18 cellular contexts compared by ENCODE assay signal in the genomic region with DNA sequence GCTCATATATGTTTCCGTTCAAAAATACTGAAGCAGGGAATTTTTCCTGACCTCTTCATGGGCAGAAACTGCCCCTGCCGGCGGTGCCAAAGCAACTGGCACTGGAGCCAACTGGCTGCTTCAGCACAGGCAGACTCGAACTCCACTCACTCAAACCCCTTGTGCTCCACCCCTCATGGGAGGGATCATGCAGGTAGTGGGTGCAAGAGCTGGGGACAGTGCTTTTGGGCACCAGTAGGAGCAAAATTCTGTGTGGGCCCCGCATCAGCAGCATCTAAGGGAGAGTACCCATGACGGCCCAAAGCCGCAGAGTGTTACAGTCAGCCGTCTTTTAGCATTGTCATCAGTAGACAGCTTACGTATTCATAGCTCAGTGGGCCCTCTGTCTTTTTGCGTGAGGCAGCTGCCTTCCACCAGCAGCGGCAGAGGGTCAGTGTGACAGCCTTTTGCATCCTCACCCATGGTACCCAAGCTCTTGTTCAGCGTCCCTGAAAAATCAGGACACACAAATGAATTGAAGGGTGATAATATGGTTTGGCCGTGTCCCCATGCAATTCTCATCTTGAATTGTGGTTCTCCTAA.
"Had no signal": no experiment of that assay in that cellular context is flagged by ENCODE, and none has a peak within 500 bp of the region (broad histone marks: within the 10 kb centered on the region; RNA-seq: fewer than 3 reads in every experiment).

No MANE protein-coding gene starts in this region.

- H3K27me3 ChIP-seq: esophagus squamous epithelium, neural progenitor cell, pancreas, sigmoid colon, spleen, tibial artery had no signal

- DNase-seq: activated CD4-positive, alpha-beta T cell treated with anti-CD3 and anti-CD28 coated beads, Interleukin-2, amount 10 ng/mL, durations not matched to agents 24 days and 14 days; activated CD4-positive, CD25-positive, alpha-beta regulatory T cell; activated CD8-positive, alpha-beta T cell treated with anti-CD3 and anti-CD28 coated beads for 36 hours; activated naive CD4-positive, alpha-beta T cell treated with anti-CD3 and anti-CD28 coated beads for 36 hours; activated T-cell treated with anti-CD3 and anti-CD28 coated beads, Interleukin-2, amount 50 U/mL, for 1 hour; aorta; effector memory CD8-positive, alpha-beta T cell; esophagus squamous epithelium; left ventricle myocardium inferior; mucosa of descending colon; naive thymus-derived CD4-positive, alpha-beta T cell; sigmoid colon; spleen; stimulated activated CD4-positive, alpha-beta T cell treated with anti-CD3 and anti-CD28 coated beads, Interleukin-4, amount 100 ng/mL, for 4 hours; T-cell; tibial artery had no signal

- H3K4me3 ChIP-seq: esophagus squamous epithelium, left ventricle myocardium inferior, mucosa of descending colon, neural progenitor cell, pancreas, sigmoid colon, spleen, tibial artery had no signal

- H3K27ac ChIP-seq: esophagus squamous epithelium, left ventricle myocardium inferior, neural progenitor cell, pancreas, sigmoid colon, spleen, tibial artery had no signal

- H3K36me3 ChIP-seq: esophagus squamous epithelium, left ventricle myocardium inferior, neural progenitor cell, pancreas, sigmoid colon, spleen, tibial artery had no signal
